Comparison of ENCODE assay signal across 26 cellular contexts in genomic region chr3:25313286-25313685, GRCh38.
DNase-seq lines count a peak whose midpoint lies in the region; TF ChIP-seq lines count a peak whose summit lies in the region.
"Had no signal": no experiment of that assay in that cellular context is flagged by ENCODE, and none has a peak within 500 bp of the region (broad histone marks: within the 10 kb centered on the region; RNA-seq: fewer than 3 reads in every experiment).

No MANE protein-coding gene starts in this region.

- H3K36me3 ChIP-seq in adipocyte (ENCODE audit: control insufficient read depth, insufficient read depth, low read length, severe bottlenecking): no peaks in the 10 kb centered on the region
- H3K36me3 ChIP-seq in left ventricle myocardium inferior: no peaks in the 10 kb centered on the region
- H3K36me3 ChIP-seq: BLaER1 treated with 17β-estradiol and CSF1 and Interleukin-3, amounts not matched to agents 10 nM and 100 nM; HAP-1; SJSA1 had no signal

- no peaks in the 10 kb centered on the region for H3K27me3 ChIP-seq in adipocyte (replicated peaks; ENCODE audit: control insufficient read depth, insufficient read depth, low read length)
- H3K27me3 ChIP-seq in left ventricle myocardium inferior (ENCODE audit: low read depth): no peaks in the 10 kb centered on the region
- H3K27me3 ChIP-seq: BLaER1 treated with 17β-estradiol and CSF1 and Interleukin-3, amounts not matched to agents 10 nM and 100 nM; SJSA1 had no signal

- no peaks in the 10 kb centered on the region for H3K4me1 ChIP-seq in adipocyte (ENCODE audit: control insufficient read depth, insufficient read depth, low read length)
- H3K4me1 ChIP-seq in left ventricle myocardium inferior: no peaks in the 10 kb centered on the region
- H3K4me1 ChIP-seq: HAP-1, SJSA1 had no signal

- TF ChIP-seq CTCF in left ventricle myocardium inferior (IDR thresholded peaks at IDR 0.05; ENCODE audit: borderline replicate concordance): no peak

- H3K4me3 ChIP-seq in adipocyte (ENCODE audit: low read length) (no peak overlapping the region), left ventricle myocardium inferior (no peak overlapping the region)
- H3K4me3 ChIP-seq: BLaER1 treated with 17β-estradiol and CSF1 and Interleukin-3, amounts not matched to agents 10 nM and 100 nM; GM12878; HAP-1; K562; PC-9; SJSA1 had no signal

- H3K9me3 ChIP-seq in adipocyte (ENCODE audit: control insufficient read depth, low read length) (no peaks in the 10 kb centered on the region), left ventricle myocardium inferior (replicated peaks) (no peaks in the 10 kb centered on the region)
- H3K9me3 ChIP-seq: BLaER1 treated with 17β-estradiol and CSF1 and Interleukin-3, amounts not matched to agents 10 nM and 100 nM; HAP-1; SJSA1 had no signal

- intact Hi-C loops in left ventricle myocardium inferior (cut with micrococcal nuclease): no loop called here

- H3K9ac ChIP-seq in adipocyte (ENCODE audit: low read length): no peak overlapping the region
- H3K9ac ChIP-seq: BLaER1 treated with 17β-estradiol and CSF1 and Interleukin-3, amounts not matched to agents 10 nM and 100 nM had no signal

- DNase-seq in EH (ENCODE audit: low read depth): peak; percentile 9
- peak; percentile 83 for DNase-seq in MV-4-11 (lab: John Stamatoyannopoulos, UW)
- peak; percentile 69 for DNase-seq in adipocyte (ENCODE audit: low read depth)
- DNase-seq in fibroblast of peridontal ligament (ENCODE audit: extremely low read depth): peak; percentile 7
- no peak for DNase-seq in effector CD4-positive, alpha-beta T cell
- DNase-seq in left ventricle myocardium inferior: no peak
- DNase-seq in AG08396 (ENCODE audit: low spot score): no peak
- DNase-seq: AML-193; CD4-positive, alpha-beta T cell; EL; GDM1; GOT3; HFFc6; NCI-H1105; NCI-H1436 treated with DMSO at 0.1 percent for 48 hours; NCI-H1930; NCI-H2107; NCI-H446; NCI-H524 treated with DMSO at 0.1 percent for 48 hours; NCI-H774; PC-9 had no signal

- no peak overlapping the region for H3K27ac ChIP-seq in left ventricle myocardium inferior (replicated peaks)
- H3K27ac ChIP-seq: BLaER1 treated with 17β-estradiol and CSF1 and Interleukin-3, amounts not matched to agents 10 nM and 100 nM; PC-9; SJSA1 had no signal

Comparison
In these comparisons a context has a peak if more than half of its experiments do, and no peak if none do; other contexts are left out.
1. DNase-seq: peak in EH (single experiment), MV-4-11 (single experiment), adipocyte (single experiment) and fibroblast of peridontal ligament (single experiment); none in effector CD4-positive, alpha-beta T cell (single experiment), left ventricle myocardium inferior (single experiment) and AG08396 (single experiment).